11 cellular contexts compared by ENCODE assay signal in the genomic region with DNA sequence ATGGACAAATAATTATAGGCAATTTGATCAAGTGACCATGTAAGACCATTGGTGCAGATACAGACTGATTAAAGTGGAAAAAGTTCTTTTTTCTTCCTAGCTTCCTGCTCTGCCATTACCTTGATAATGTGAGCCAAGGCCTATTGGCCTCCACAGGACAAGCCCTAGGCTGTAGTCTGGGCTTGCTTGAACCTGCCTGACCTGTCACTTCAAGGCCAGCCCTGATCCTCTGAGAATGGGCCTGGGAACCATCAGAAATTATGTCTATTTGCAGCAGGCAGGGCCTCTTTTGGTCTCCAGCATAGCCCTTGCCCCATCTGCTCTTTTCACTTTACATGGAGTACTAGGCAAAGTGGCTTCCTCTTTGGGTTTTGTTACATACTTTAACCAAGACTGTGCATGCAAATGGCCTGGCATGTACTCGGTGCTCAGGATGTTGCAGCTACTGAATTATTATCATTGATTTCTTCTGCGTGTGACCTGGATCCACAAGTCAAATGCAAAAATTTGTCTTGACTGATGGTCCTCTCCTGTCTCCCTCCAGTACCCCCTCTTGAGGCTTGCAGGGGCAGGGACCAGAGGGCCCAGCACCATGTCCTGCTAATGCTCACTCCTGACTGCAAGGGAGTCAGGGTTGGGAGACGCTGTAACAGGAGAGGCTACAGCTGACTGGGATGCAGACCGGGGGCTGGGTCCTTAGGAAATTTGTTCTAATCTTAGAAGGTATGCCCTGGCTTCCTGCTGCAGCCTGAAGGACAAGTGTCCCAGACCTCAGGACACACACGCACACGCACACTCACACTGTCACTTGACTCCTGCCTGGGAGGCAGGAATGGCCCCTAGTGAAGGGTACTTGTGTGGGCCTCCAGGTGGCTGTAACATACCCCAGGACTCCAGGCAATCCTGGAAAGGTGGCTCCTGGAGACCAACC. TPM values are rescaled to one million over a fixed set of nuclear protein-coding genes. Genes with fewer than 3 reads are reported as not detected.
A peak's percentile ranks its signal among the peaks of the same experiment; 100 is the strongest.
DNase-seq lines count a peak whose midpoint lies in the region; ATAC-seq lines count a peak whose summit lies in the region.
"Had no signal": no experiment of that assay in that cellular context is flagged by ENCODE, and none has a peak within 500 bp of the region (broad histone marks: within the 10 kb centered on the region; RNA-seq: fewer than 3 reads in every experiment).

No MANE protein-coding gene starts in this region.

- H3K27ac ChIP-seq in CD4-positive, alpha-beta memory T cell (ENCODE audit: low read depth, low read length), result peak overlapping the region; percentile 9

- H3K9me3 ChIP-seq in CD4-positive, alpha-beta memory T cell (ENCODE audit: control insufficient read depth in 1 of 2, low read length in 2 of 2), result no peaks in the 10 kb centered on the region

- DNase-seq in CD4-positive, alpha-beta memory T cell, result no peak
- no peak for DNase-seq in activated CD4-positive, alpha-beta T cell treated with anti-CD3 and anti-CD28 coated beads for 48 hours
- DNase-seq in amniotic stem cell (lab: John Stamatoyannopoulos, UW) (no peak), NCI-H128 (lab: John Stamatoyannopoulos, UW; ENCODE audit: unreplicated experiment) (no peak), A172 (ENCODE audit: low spot score) (no peak)
- DNase-seq: activated naive CD4-positive, alpha-beta T cell treated with anti-CD3 and anti-CD28 coated beads, Interleukin-2, amount 50 U/mL, for 16 hours; foreskin fibroblast had no signal

- H3K4me3 Mint-ChIP-seq in CD4-positive, alpha-beta memory T cell, result peak overlapping the region in 2 of 8 donors; percentile 34 to 60
- H3K4me3 Mint-ChIP-seq in dendritic cell treated with granulocyte-macrophage colony-stimulating factor and Interleukin-4, amounts not matched to agents 40 ng/mL and 50 ng/mL, for 4 days, result no peak overlapping the region

- peak; percentile 62 for ATAC-seq in GM19328 (IDR thresholded peaks at IDR 0.05; ENCODE audit: unreplicated experiment)
- peak; percentile 51 for ATAC-seq in HG03159 (IDR thresholded peaks at IDR 0.05; ENCODE audit: unreplicated experiment)

- no peaks in the 10 kb centered on the region for H3K27me3 Mint-ChIP-seq in CD4-positive, alpha-beta memory T cell
- H3K27me3 Mint-ChIP-seq in dendritic cell treated with granulocyte-macrophage colony-stimulating factor and Interleukin-4, amounts not matched to agents 40 ng/mL and 50 ng/mL, for 4 days, result no peaks in the 10 kb centered on the region

- intact Hi-C loops in CD4-positive, alpha-beta memory T cell (cut with micrococcal nuclease), result no loop called here
- intact Hi-C loops in dendritic cell treated with granulocyte-macrophage colony-stimulating factor and Interleukin-4, amounts not matched to agents 40 ng/mL and 50 ng/mL, for 4 days (cut with micrococcal nuclease), result no loop called here

- H3K4me1 ChIP-seq in CD4-positive, alpha-beta memory T cell (ENCODE audit: insufficient read depth, low read length), result peaks cover 93% of the 10 kb centered on the region

- no peaks in the 10 kb centered on the region for H3K27me3 ChIP-seq in CD4-positive, alpha-beta memory T cell (ENCODE audit: insufficient read depth, low read length)

- peak overlapping the region in 5 of 7 donors; percentile 78 to 92 (median 83) for H3K27ac Mint-ChIP-seq in CD4-positive, alpha-beta memory T cell
- peak overlapping the region; percentile 0 for H3K27ac Mint-ChIP-seq in dendritic cell treated with granulocyte-macrophage colony-stimulating factor and Interleukin-4, amounts not matched to agents 40 ng/mL and 50 ng/mL, for 4 days

- H3K36me3 ChIP-seq in CD4-positive, alpha-beta memory T cell (ENCODE audit: insufficient read depth, low read length), result peaks cover 24% of the 10 kb centered on the region

- no peak overlapping the region for H3K4me3 ChIP-seq in CD4-positive, alpha-beta memory T cell (ENCODE audit: low read length in 2 of 2)

- CTCF ChIA-PET in CD4-positive, alpha-beta memory T cell (lab: Charles Lee; ENCODE audit: partially characterized antibody), result interaction anchor here (0.7 to 5.0 kb wide), 4 partner anchors 18 to 69 kb away, joined by 3 to 27 read pairs (median 11); no protein-coding TSS in a partner anchor

- H3K9me3 Mint-ChIP-seq in CD4-positive, alpha-beta memory T cell, result no peaks in the 10 kb centered on the region
- no peaks in the 10 kb centered on the region for H3K9me3 Mint-ChIP-seq in dendritic cell treated with granulocyte-macrophage colony-stimulating factor and Interleukin-4, amounts not matched to agents 40 ng/mL and 50 ng/mL, for 4 days

- H3K4me1 Mint-ChIP-seq in CD4-positive, alpha-beta memory T cell, result peaks cover 76 to 99% (median 85%) of the 10 kb centered on the region in 4 donors
- H3K4me1 Mint-ChIP-seq in dendritic cell treated with granulocyte-macrophage colony-stimulating factor and Interleukin-4, amounts not matched to agents 40 ng/mL and 50 ng/mL, for 4 days (ENCODE audit: low read depth), result peaks cover 85% of the 10 kb centered on the region

- peaks cover 53 to 84% of the 10 kb centered on the region in 2 donors for H3K36me3 Mint-ChIP-seq in CD4-positive, alpha-beta memory T cell
- peaks cover 71% of the 10 kb centered on the region for H3K36me3 Mint-ChIP-seq in dendritic cell treated with granulocyte-macrophage colony-stimulating factor and Interleukin-4, amounts not matched to agents 40 ng/mL and 50 ng/mL, for 4 days (ENCODE audit: low read depth)

- POLR2A ChIA-PET in CD4-positive, alpha-beta memory T cell (lab: Charles Lee; ENCODE audit: partially characterized antibody), result no interaction called here

RNA-seq across cellular contexts. Expression of a gene that starts 39.4 kb away (rescaled TPM):
- 100 to 1,000 TPM; 124 to 129 TPM for total RNA-seq in CD4-positive, alpha-beta memory T cell
- 100 to 1,000 TPM; 163 to 173 TPM for polyA plus RNA-seq in CD4-positive, alpha-beta memory T cell
- total RNA-seq in A172 (2014; rRNA removed; shearing (Covaris generic)), result 0.29 and 0.36 TPM in 2 replicates
- total RNA-seq: HT-29 had no signal

RNA-seq across cellular contexts. Expression of a gene that starts 52.3 kb away (rescaled TPM):
- total RNA-seq in CD4-positive, alpha-beta memory T cell, result 1 to 10 TPM; 5.4 to 7.2 TPM
- 10 to 100 TPM in 1 of 2 donors, 1 to 10 TPM in 1; 8.6 to 15.8 TPM for polyA plus RNA-seq in CD4-positive, alpha-beta memory T cell
- total RNA-seq in A172 (2014; rRNA removed; shearing (Covaris generic)), result 126 and 170 TPM in 2 replicates

Comparison
In these comparisons a context has a peak if more than half of its experiments do, and no peak if none do; other contexts are left out.
1. RNA of a gene that starts 39.4 kb away (total RNA-seq): 124 to 129 TPM in CD4-positive, alpha-beta memory T cell; 0.29 to 0.36 TPM in A172; every median in the first group is over 10 times any median in the second.
2. RNA of a gene that starts 52.3 kb away (total RNA-seq): 126 to 170 TPM in A172; 5.4 to 7.2 TPM in CD4-positive, alpha-beta memory T cell; every median in the first group is over 10 times any median in the second.